In genomic region chr14:64758711-64759554, GRCh38 we compare ENCODE assay signal across 9 cellular contexts. TPM values are rescaled to one million over a fixed set of nuclear protein-coding genes. Genes with fewer than 3 reads are reported as not detected.
A peak's percentile ranks its signal among the peaks of the same experiment; 100 is the strongest.
DNase-seq lines count a peak whose midpoint lies in the region; ATAC-seq and TF ChIP-seq lines count a peak whose summit lies in the region.
"Had no signal": no experiment of that assay in that cellular context is flagged by ENCODE, and none has a peak within 500 bp of the region (broad histone marks: within the 10 kb centered on the region; RNA-seq: fewer than 3 reads in every experiment).

No MANE protein-coding gene starts in this region.

- no peak for DNase-seq in activated CD4-positive, alpha-beta T cell treated with anti-CD3 and anti-CD28 coated beads, Interleukin-2, amount 10 ng/mL, durations not matched to agents 7 days and 5 days
- DNase-seq in activated CD4-positive, alpha-beta T cell treated with anti-CD3 and anti-CD28 coated beads for 48 hours = no peak
- peak; percentile 57 to 85 (median 76) for DNase-seq in body of pancreas
- DNase-seq in islet precursor cell = peak; percentile 90
- peak; percentile 77 to 83 for DNase-seq in uterus
- no peak for DNase-seq in T-helper 9 cell

- H3K27ac Mint-ChIP-seq in activated CD4-positive, alpha-beta T cell treated with anti-CD3 and anti-CD28 coated beads, Interleukin-2, amount 10 ng/mL, durations not matched to agents 7 days and 5 days = peak overlapping the region; percentile 7
- H3K27ac Mint-ChIP-seq: B cell had no signal

- peak; percentile 36 for ATAC-seq in body of pancreas
- no peak for ATAC-seq in HG03045 (IDR thresholded peaks at IDR 0.05; ENCODE audit: unreplicated experiment)
- ATAC-seq in HG03469 (IDR thresholded peaks at IDR 0.05; ENCODE audit: unreplicated experiment) = no peak

- peaks cover 64% of the 10 kb centered on the region for H3K4me1 ChIP-seq in body of pancreas
- H3K4me1 ChIP-seq in uterus = peaks cover 13 to 38% of the 10 kb centered on the region in 2 donors

- TF ChIP-seq CTCF in body of pancreas (IDR thresholded peaks at IDR 0.05) (no peak), uterus (IDR thresholded peaks at IDR 0.05) (no peak)

- whole genome bisulfite sequencing in body of pancreas, 2 donors = 29 to 34% methylated on average over 6 to 7 of the region's 7 CpGs

- no peak overlapping the region for H3K4me3 Mint-ChIP-seq in activated CD4-positive, alpha-beta T cell treated with anti-CD3 and anti-CD28 coated beads, Interleukin-2, amount 10 ng/mL, durations not matched to agents 7 days and 5 days
- H3K4me3 Mint-ChIP-seq: B cell had no signal

- H3K27ac ChIP-seq in body of pancreas = peak overlapping the region; percentile 67 to 80 (median 78)
- peak overlapping the region; percentile 78 to 85 for H3K27ac ChIP-seq in uterus

- H3K4me1 Mint-ChIP-seq in activated CD4-positive, alpha-beta T cell treated with anti-CD3 and anti-CD28 coated beads, Interleukin-2, amount 10 ng/mL, durations not matched to agents 7 days and 5 days = peaks cover 63% of the 10 kb centered on the region

- H3K4me3 ChIP-seq in body of pancreas (no peak overlapping the region), uterus (no peak overlapping the region)

- no peaks in the 10 kb centered on the region for H3K9me3 Mint-ChIP-seq in activated CD4-positive, alpha-beta T cell treated with anti-CD3 and anti-CD28 coated beads, Interleukin-2, amount 10 ng/mL, durations not matched to agents 7 days and 5 days

- H3K9me3 ChIP-seq in body of pancreas (no peaks in the 10 kb centered on the region), uterus (no peaks in the 10 kb centered on the region)

- peaks cover 14% of the 10 kb centered on the region for H3K27me3 Mint-ChIP-seq in activated CD4-positive, alpha-beta T cell treated with anti-CD3 and anti-CD28 coated beads, Interleukin-2, amount 10 ng/mL, durations not matched to agents 7 days and 5 days

- intact Hi-C loops in body of pancreas (cut with DNase I) = no loop called here
- intact Hi-C loops in uterus (cut with DNase I; ENCODE audit: low total_unique reads) = no loop called here

- CTCF ChIA-PET in activated CD4-positive, alpha-beta T cell treated with anti-CD3 and anti-CD28 coated beads, Interleukin-2, amount 10 ng/mL, durations not matched to agents 7 days and 5 days (lab: Charles Lee) = interaction anchor here (0.8 to 4.3 kb wide), 5 partner anchors 13 to 822 kb away, joined by 3 to 22 read pairs (median 3); no protein-coding TSS in a partner anchor

- TF ChIP-seq POLR2A in body of pancreas (IDR thresholded peaks at IDR 0.05) (no peak), uterus (IDR thresholded peaks at IDR 0.05) (no peak)

- H3K36me3 Mint-ChIP-seq in activated CD4-positive, alpha-beta T cell treated with anti-CD3 and anti-CD28 coated beads, Interleukin-2, amount 10 ng/mL, durations not matched to agents 7 days and 5 days (ENCODE audit: low read depth) = no peaks in the 10 kb centered on the region

- H3K36me3 ChIP-seq in body of pancreas (replicated peaks in 1 of 2; ENCODE audit: insufficient read depth in 1 of 2, low read depth in 2 of 2) = no peaks in the 10 kb centered on the region
- H3K36me3 ChIP-seq in uterus = no peaks in the 10 kb centered on the region

- POLR2A ChIA-PET in activated CD4-positive, alpha-beta T cell treated with anti-CD3 and anti-CD28 coated beads, Interleukin-2, amount 10 ng/mL, durations not matched to agents 7 days and 5 days (lab: Charles Lee) = no interaction called here

- H3K27me3 ChIP-seq in body of pancreas (no peaks in the 10 kb centered on the region), uterus (no peaks in the 10 kb centered on the region)

RNA-seq across cellular contexts. Expression of gene PLEKHG3, which starts 54.7 kb away (rescaled TPM):
- 10 to 100 TPM; 36.0 to 39.5 TPM for total RNA-seq in activated CD4-positive, alpha-beta T cell treated with anti-CD3 and anti-CD28 coated beads, Interleukin-2, amount 10 ng/mL, durations not matched to agents 7 days and 5 days
- total RNA-seq in body of pancreas (10 to 100 TPM; 34.5 to 40.2 TPM), uterus (100 to 1,000 TPM in 1 of 4 donors, 10 to 100 TPM in 3; 40.5 to 178 (median 59.7) TPM)

Comparison
In these comparisons a context has a peak if more than half of its experiments do, and no peak if none do; other contexts are left out.
1. DNase-seq: peak in body of pancreas (4 of 4), islet precursor cell (single experiment) and uterus (2 of 2); none in activated CD4-positive, alpha-beta T cell treated with anti-CD3 and anti-CD28 coated beads, Interleukin-2, amount 10 ng/mL, durations not matched to agents 7 days and 5 days (single experiment), activated CD4-positive, alpha-beta T cell treated with anti-CD3 and anti-CD28 coated beads for 48 hours (single experiment) and T-helper 9 cell (single experiment).